17 cellular contexts compared by ENCODE assay signal in the genomic region with DNA sequence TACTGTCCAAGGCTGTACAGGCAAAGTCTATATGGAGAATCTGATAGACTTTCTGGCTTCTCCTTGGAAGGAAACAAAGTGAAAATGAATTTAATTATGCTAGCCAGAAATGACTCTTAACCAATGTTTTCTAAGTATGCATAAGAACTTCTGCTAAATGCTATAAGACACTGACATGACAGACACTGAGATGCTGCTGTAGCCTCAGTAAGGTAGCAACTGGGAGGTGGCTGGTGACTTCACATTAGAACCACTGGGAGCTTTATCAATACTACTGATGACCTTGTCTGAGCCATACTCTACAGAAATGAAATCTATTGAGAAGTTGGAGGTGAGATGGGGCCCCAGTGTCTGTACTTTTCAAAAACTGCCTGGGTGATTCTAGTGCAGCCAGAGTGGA.
DNase-seq lines count a peak whose midpoint lies in the region; ATAC-seq and TF ChIP-seq lines count a peak whose summit lies in the region.
"Had no signal": no experiment of that assay in that cellular context is flagged by ENCODE, and none has a peak within 500 bp of the region (broad histone marks: within the 10 kb centered on the region; RNA-seq: fewer than 3 reads in every experiment).

No MANE protein-coding gene starts in this region.

- POLR2A ChIA-PET in CD4-positive, alpha-beta T cell (lab: Charles Lee) = no interaction called here

- CTCF ChIA-PET in CD4-positive, alpha-beta T cell (lab: Charles Lee) = no interaction called here

- peaks cover 31% of the 10 kb centered on the region for H3K4me1 Mint-ChIP-seq in nephron
- H3K4me1 Mint-ChIP-seq in CD4-positive, alpha-beta T cell (ENCODE audit: low read depth) = no peaks in the 10 kb centered on the region

- H3K4me3 ChIP-seq in right atrium auricular region = no peak overlapping the region
- no peak overlapping the region for H3K4me3 ChIP-seq in SJCRH30
- no peak overlapping the region for H3K4me3 ChIP-seq in subcutaneous abdominal adipose tissue (ENCODE audit: low read depth in 1 of 5, low read length in 5 of 5)
- H3K4me3 ChIP-seq: HAP-1 had no signal

- intact Hi-C loops in Right ventricle myocardium superior (cut with DNase I) = no loop called here
- intact Hi-C loops in CD4-positive, alpha-beta T cell (cut with DNase I, micrococcal nuclease) = no loop called here

- DNase-seq in right atrium auricular region (ENCODE audit: low spot score) = no peak
- DNase-seq in Right ventricle myocardium superior = no peak
- no peak for DNase-seq in SJCRH30
- no peak for DNase-seq in CD4-positive, alpha-beta T cell
- no peak for DNase-seq in activated gamma-delta T cell treated with Interleukin-2 at 50 U/mL for 16 hours
- no peak for DNase-seq in omental fat pad (ENCODE audit: low spot score)
- DNase-seq: Calu3, KBM-7, NCI-H1048, NCI-H146, NCI-H2081, NCI-H510A, NCI-H82 had no signal

- no peak overlapping the region for H3K9ac ChIP-seq in subcutaneous abdominal adipose tissue (ENCODE audit: low read length in 5 of 5)

- H3K9me3 ChIP-seq in right atrium auricular region = no peaks in the 10 kb centered on the region
- H3K9me3 ChIP-seq in SJCRH30 (replicated peaks) = no peaks in the 10 kb centered on the region
- no peaks in the 10 kb centered on the region for H3K9me3 ChIP-seq in subcutaneous abdominal adipose tissue (ENCODE audit: control insufficient read depth in 5 of 5, low read length in 5 of 5)
- H3K9me3 ChIP-seq in CD4-positive, alpha-beta T cell (ENCODE audit: control insufficient read depth, low read length) = no peaks in the 10 kb centered on the region
- H3K9me3 ChIP-seq: HAP-1 had no signal

- H3K4me1 ChIP-seq in right atrium auricular region = peaks cover 0 to 5% of the 10 kb centered on the region in 2 donors
- peaks cover 18% of the 10 kb centered on the region for H3K4me1 ChIP-seq in SJCRH30
- peaks cover 0 to 20% (median 17%) of the 10 kb centered on the region in 5 donors for H3K4me1 ChIP-seq in subcutaneous abdominal adipose tissue (ENCODE audit: control insufficient read depth in 5 of 5, insufficient read depth in 5 of 5, low read length in 5 of 5)
- H3K4me1 ChIP-seq: HAP-1 had no signal

- no peaks in the 10 kb centered on the region for H3K36me3 Mint-ChIP-seq in nephron (ENCODE audit: low read depth)
- no peaks in the 10 kb centered on the region for H3K36me3 Mint-ChIP-seq in CD4-positive, alpha-beta T cell (ENCODE audit: low read depth)
- H3K36me3 Mint-ChIP-seq: CD4-positive, CD25-positive, alpha-beta regulatory T cell had no signal

- no peak for TF ChIP-seq CTCF in right atrium auricular region (IDR thresholded peaks at IDR 0.05)
- no peak for TF ChIP-seq CTCF in nephron (IDR thresholded peaks at IDR 0.05; ENCODE audit: unreplicated experiment in 3 of 3)
- no peak for TF ChIP-seq CTCF in CD4-positive, alpha-beta T cell (IDR thresholded peaks at IDR 0.05)
- no peak for TF ChIP-seq CTCF in omental fat pad (IDR thresholded peaks at IDR 0.05)

- ATAC-seq in Right ventricle myocardium superior (ENCODE audit: poor library complexity) (no peak), omental fat pad (ENCODE audit: low FRiP score) (no peak)
- ATAC-seq in CD4-positive, alpha-beta T cell (ENCODE audit: poor library complexity) = no peak

- H3K27ac ChIP-seq in right atrium auricular region (peak overlapping the region; percentile 6 to 56), SJCRH30 (peak overlapping the region; percentile 89; the same call in 1 of the 2 replicates), subcutaneous abdominal adipose tissue (ENCODE audit: low read depth, low read length) (peak overlapping the region; percentile 92)
- H3K27ac ChIP-seq in CD4-positive, alpha-beta T cell (ENCODE audit: low read depth, low read length) = no peak overlapping the region

- H3K9me3 Mint-ChIP-seq in nephron = no peaks in the 10 kb centered on the region
- no peaks in the 10 kb centered on the region for H3K9me3 Mint-ChIP-seq in CD4-positive, alpha-beta T cell

- no peak overlapping the region for H3K4me3 Mint-ChIP-seq in nephron
- no peak overlapping the region for H3K4me3 Mint-ChIP-seq in CD4-positive, alpha-beta T cell
- H3K4me3 Mint-ChIP-seq: CD4-positive, CD25-positive, alpha-beta regulatory T cell had no signal

- peaks cover 10% of the 10 kb centered on the region for H3K27me3 Mint-ChIP-seq in nephron (ENCODE audit: low read depth)
- peaks cover 22% of the 10 kb centered on the region for H3K27me3 Mint-ChIP-seq in CD4-positive, alpha-beta T cell

- H3K27me3 ChIP-seq in right atrium auricular region (no peaks in the 10 kb centered on the region), SJCRH30 (no peaks in the 10 kb centered on the region), subcutaneous abdominal adipose tissue (ENCODE audit: control insufficient read depth in 5 of 5, insufficient read depth in 4 of 5, low read length in 5 of 5) (no peaks in the 10 kb centered on the region)
- no peaks in the 10 kb centered on the region for H3K27me3 ChIP-seq in CD4-positive, alpha-beta T cell (ENCODE audit: control insufficient read depth, insufficient read depth, low read length)

- H3K27ac Mint-ChIP-seq in nephron = peak overlapping the region in 2 of 3 experiments; percentile 85 to 93
- no peak overlapping the region for H3K27ac Mint-ChIP-seq in CD4-positive, alpha-beta T cell
- H3K27ac Mint-ChIP-seq: CD4-positive, CD25-positive, alpha-beta regulatory T cell had no signal

- H3K36me3 ChIP-seq in right atrium auricular region = no peaks in the 10 kb centered on the region
- no peaks in the 10 kb centered on the region for H3K36me3 ChIP-seq in SJCRH30
- H3K36me3 ChIP-seq in subcutaneous abdominal adipose tissue (ENCODE audit: control insufficient read depth in 5 of 5, insufficient read depth in 5 of 5, low read length in 5 of 5) = no peaks in the 10 kb centered on the region
- H3K36me3 ChIP-seq: HAP-1 had no signal
